In the genomic region with DNA sequence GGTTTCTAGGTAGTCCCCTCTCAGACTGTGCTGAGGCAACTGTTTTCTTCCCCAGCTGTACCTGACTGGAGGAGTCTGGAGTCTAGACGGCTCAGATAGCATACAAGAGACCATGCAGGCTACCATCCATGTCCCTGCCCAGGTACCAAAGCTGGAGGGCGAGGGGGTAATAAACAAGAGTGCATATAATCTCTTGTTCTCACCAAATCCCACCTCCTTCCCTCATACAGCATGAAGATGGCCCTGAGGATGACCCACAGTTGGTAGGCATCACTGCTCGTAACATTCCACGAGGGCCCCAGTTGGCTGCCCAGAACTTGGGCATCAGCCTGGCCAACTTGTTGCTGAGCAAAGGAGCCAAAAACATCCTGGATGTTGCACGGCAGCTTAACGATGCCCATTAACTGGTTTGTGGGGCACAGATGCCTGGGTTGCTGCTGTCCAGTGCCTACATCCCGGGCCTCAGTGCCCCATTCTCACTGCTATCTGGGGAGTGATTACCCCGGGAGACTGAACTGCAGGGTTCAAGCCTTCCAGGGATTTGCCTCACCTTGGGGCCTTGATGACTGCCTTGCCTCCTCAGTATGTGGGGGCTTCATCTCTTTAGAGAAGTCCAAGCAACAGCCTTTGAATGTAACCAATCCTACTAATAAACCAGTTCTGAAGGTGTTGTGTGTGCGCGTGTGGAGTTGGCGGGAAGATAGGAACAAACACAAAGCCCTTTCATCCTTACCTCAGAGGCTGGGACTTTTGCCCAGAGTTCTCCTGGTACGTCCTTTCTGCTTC, we compare ENCODE assay signal across 8 cellular contexts. TPM values are rescaled to one million over a fixed set of nuclear protein-coding genes. Genes with fewer than 3 reads are reported as not detected.
DNase-seq lines count a peak whose midpoint lies in the region; ATAC-seq and TF ChIP-seq lines count a peak whose summit lies in the region.

No MANE protein-coding gene starts in this region.

- H3K4me3 Mint-ChIP-seq in CD4-positive, alpha-beta T cell: peak overlapping the region; percentile 79
- H3K4me3 Mint-ChIP-seq in naive B cell: peak overlapping the region in 7 of 8 donors; percentile 85 to 94 (median 90)

- no peaks in the 10 kb centered on the region for H3K27me3 ChIP-seq in CD4-positive, alpha-beta T cell (ENCODE audit: control insufficient read depth, insufficient read depth, low read length)
- no peaks in the 10 kb centered on the region for H3K27me3 ChIP-seq in HUES6 (ENCODE audit: control insufficient read depth, insufficient read depth, low read length)
- no peaks in the 10 kb centered on the region for H3K27me3 ChIP-seq in body of pancreas

- ATAC-seq in CD4-positive, alpha-beta T cell (ENCODE audit: poor library complexity): no peak
- no peak for ATAC-seq in body of pancreas
- ATAC-seq in naive B cell (ENCODE audit: low read depth in 2 of 2): no peak

- no peak overlapping the region for H3K27ac ChIP-seq in CD4-positive, alpha-beta T cell (ENCODE audit: low read depth, low read length)
- H3K27ac ChIP-seq in HUES6 (ENCODE audit: low read depth, low read length) (no peak overlapping the region), body of pancreas (peak overlapping the region; percentile 4 to 95 (median 60))

- no peaks in the 10 kb centered on the region for H3K9me3 Mint-ChIP-seq in CD4-positive, alpha-beta T cell
- no peaks in the 10 kb centered on the region for H3K9me3 Mint-ChIP-seq in naive B cell

- 45% methylated on average over 8 to 12 of the region's 12 CpGs for WGBS in body of pancreas, 2 donors

- no peaks in the 10 kb centered on the region for H3K27me3 Mint-ChIP-seq in CD4-positive, alpha-beta T cell
- no peaks in the 10 kb centered on the region for H3K27me3 Mint-ChIP-seq in naive B cell

- intact Hi-C loops in CD4-positive, alpha-beta T cell (cut with DNase I, micrococcal nuclease): no loop called here
- intact Hi-C loops in body of pancreas (cut with DNase I): no loop called here

- peaks cover 25% of the 10 kb centered on the region for H3K4me1 Mint-ChIP-seq in CD4-positive, alpha-beta T cell (ENCODE audit: low read depth)
- H3K4me1 Mint-ChIP-seq in naive B cell: peaks cover 21 to 59% (median 37%) of the 10 kb centered on the region in 3 donors

- TF ChIP-seq CTCF in CD4-positive, alpha-beta T cell (IDR thresholded peaks at IDR 0.05): no peak
- no peak for TF ChIP-seq CTCF in body of pancreas (IDR thresholded peaks at IDR 0.05)

- H3K9ac ChIP-seq in HUES6 (ENCODE audit: low read length): peak overlapping the region; percentile 96

- H3K9me3 ChIP-seq in CD4-positive, alpha-beta T cell (ENCODE audit: control insufficient read depth, low read length): no peaks in the 10 kb centered on the region
- no peaks in the 10 kb centered on the region for H3K9me3 ChIP-seq in HUES6 (ENCODE audit: control insufficient read depth, insufficient read depth, low read depth, low read length)
- H3K9me3 ChIP-seq in body of pancreas: no peaks in the 10 kb centered on the region

- H3K4me3 ChIP-seq in HUES6 (ENCODE audit: low read depth, low read length) (peak overlapping the region; percentile 96), body of pancreas (no peak overlapping the region)

- H3K4me1 ChIP-seq in HUES6 (ENCODE audit: control insufficient read depth, insufficient read depth, low read length): peaks cover 14% of the 10 kb centered on the region
- peaks cover 22% of the 10 kb centered on the region for H3K4me1 ChIP-seq in body of pancreas

- H3K36me3 ChIP-seq in HUES6 (ENCODE audit: control insufficient read depth, insufficient read depth, low read length): peaks cover 69% of the 10 kb centered on the region
- peaks cover 0 to 9% of the 10 kb centered on the region in 2 donors for H3K36me3 ChIP-seq in body of pancreas (replicated peaks in 1 of 2; ENCODE audit: insufficient read depth in 1 of 2, low read depth in 2 of 2)

- peak overlapping the region; percentile 68 for H3K27ac Mint-ChIP-seq in CD4-positive, alpha-beta T cell
- peak overlapping the region in 4 of 6 donors; percentile 54 to 83 (median 76) for H3K27ac Mint-ChIP-seq in naive B cell

- CTCF ChIA-PET in CD4-positive, alpha-beta T cell (lab: Charles Lee): no interaction called here

- peaks cover 32% of the 10 kb centered on the region for H3K36me3 Mint-ChIP-seq in CD4-positive, alpha-beta T cell (ENCODE audit: low read depth)
- peaks cover 5 to 9% of the 10 kb centered on the region in 2 donors for H3K36me3 Mint-ChIP-seq in naive B cell

- TF ChIP-seq POLR2A in body of pancreas (IDR thresholded peaks at IDR 0.05): no peak

- POLR2A ChIA-PET in CD4-positive, alpha-beta T cell (lab: Charles Lee): interaction anchor here (1.0 to 2.9 kb wide), 5 partner anchors 10 to 31 kb away, joined by 3 to 44 read pairs (median 4); partner anchors contain the start of genes C2CD2L and VPS11

- DNase-seq in CD4-positive, alpha-beta T cell: no peak
- DNase-seq in body of pancreas (peak in 3 of 4 donors; percentile 44 to 53 (median 50)), naive B cell (no peak), NCI-H2171 (lab: John Stamatoyannopoulos, UW) (no peak), COR-L47 (lab: John Stamatoyannopoulos, UW) (no peak), SW 1271 (lab: John Stamatoyannopoulos, UW) (no peak)
- no peak for DNase-seq in activated CD8-positive, alpha-beta memory T cell treated with anti-CD3 and anti-CD28 coated beads for 24 hours

RNA-seq across cellular contexts. Expression of gene HMBS, which starts 8.4 kb away (rescaled TPM):
- total RNA-seq in CD4-positive, alpha-beta T cell: 1 to 10 TPM; 3.4 to 4.1 TPM
- total RNA-seq in body of pancreas: 10 to 100 TPM in 1 of 2 donors, 1 to 10 TPM in 1; 7.6 to 16.1 TPM
- polyA plus RNA-seq in naive B cell (ENCODE audit: low read depth in 6 of 6): 10 to 100 TPM; 11.7 to 26.8 (median 16.4) TPM

RNA-seq across cellular contexts. Expression of gene DPAGT1, which starts 8.6 kb away (rescaled TPM):
- total RNA-seq in CD4-positive, alpha-beta T cell: 10 to 100 TPM in 1 of 2 experiments, 1 to 10 TPM in 1; 9.5 to 11.7 TPM
- 10 to 100 TPM; 26.7 to 62.6 TPM for total RNA-seq in body of pancreas
- polyA plus RNA-seq in naive B cell (ENCODE audit: low read depth in 6 of 6): 10 to 100 TPM; 29.7 to 61.6 (median 34.5) TPM

RNA-seq across cellular contexts. Expression of gene C2CD2L, which starts 14.1 kb away (rescaled TPM):
- 10 to 100 TPM; 16.0 to 16.2 TPM for total RNA-seq in CD4-positive, alpha-beta T cell
- 10 to 100 TPM in 1 of 2 donors, 1 to 10 TPM in 1; 5.4 to 20.8 TPM for total RNA-seq in body of pancreas
- 1 to 10 TPM in 5 of 6 donors, under 1 TPM in 1; 0.55 to 3.8 (median 2.0) TPM for polyA plus RNA-seq in naive B cell (ENCODE audit: low read depth in 6 of 6)

RNA-seq across cellular contexts. Expression of gene VPS11, which starts 25.5 kb away (rescaled TPM):
- 10 to 100 TPM; 76.4 to 84.3 TPM for total RNA-seq in CD4-positive, alpha-beta T cell
- total RNA-seq in body of pancreas: 10 to 100 TPM; 17.6 to 50.1 TPM
- polyA plus RNA-seq in naive B cell (ENCODE audit: low read depth in 6 of 6): 10 to 100 TPM; 36.7 to 50.0 (median 46.2) TPM

RNA-seq across cellular contexts. Expression of gene HINFP, which starts 28.3 kb away (rescaled TPM):
- 10 to 100 TPM; 17.6 to 20.5 TPM for total RNA-seq in CD4-positive, alpha-beta T cell
- 10 to 100 TPM; 11.9 to 28.3 TPM for total RNA-seq in body of pancreas
- 10 to 100 TPM in 3 of 6 donors, 1 to 10 TPM in 3; 7.0 to 19.3 (median 9.9) TPM for polyA plus RNA-seq in naive B cell (ENCODE audit: low read depth in 6 of 6)

Comparison
In these comparisons a context has a peak if more than half of its experiments do, and no peak if none do; other contexts are left out.
1. DNase-seq: peak in body of pancreas (3 of 4); none in CD4-positive, alpha-beta T cell (0 of 10), naive B cell (single experiment), NCI-H2171 (single experiment), COR-L47 (single experiment), SW 1271 (0 of 2) and activated CD8-positive, alpha-beta memory T cell treated with anti-CD3 and anti-CD28 coated beads for 24 hours (single experiment).
2. H3K27ac ChIP-seq: peak in body of pancreas (4 of 4); none in CD4-positive, alpha-beta T cell (single experiment) and HUES6 (single experiment).